Comparison of ENCODE assay signal across 1 cellular context in genomic region chr10:92241158-92241500, GRCh38.
TF ChIP-seq lines count a peak whose summit lies in the region.

No MANE protein-coding gene starts in this region.

TF ChIP-seq in WTC11, 78 proteins besides CTCF, POLR2A, EP300 and RAD21 (continued from another document):
- TF ChIP-seq ARID4B (CRISPR knock-in tag; IDR thresholded peaks at IDR 0.05; ENCODE audit: borderline replicate concordance), result no peak
- TF ChIP-seq, protein P1, sequence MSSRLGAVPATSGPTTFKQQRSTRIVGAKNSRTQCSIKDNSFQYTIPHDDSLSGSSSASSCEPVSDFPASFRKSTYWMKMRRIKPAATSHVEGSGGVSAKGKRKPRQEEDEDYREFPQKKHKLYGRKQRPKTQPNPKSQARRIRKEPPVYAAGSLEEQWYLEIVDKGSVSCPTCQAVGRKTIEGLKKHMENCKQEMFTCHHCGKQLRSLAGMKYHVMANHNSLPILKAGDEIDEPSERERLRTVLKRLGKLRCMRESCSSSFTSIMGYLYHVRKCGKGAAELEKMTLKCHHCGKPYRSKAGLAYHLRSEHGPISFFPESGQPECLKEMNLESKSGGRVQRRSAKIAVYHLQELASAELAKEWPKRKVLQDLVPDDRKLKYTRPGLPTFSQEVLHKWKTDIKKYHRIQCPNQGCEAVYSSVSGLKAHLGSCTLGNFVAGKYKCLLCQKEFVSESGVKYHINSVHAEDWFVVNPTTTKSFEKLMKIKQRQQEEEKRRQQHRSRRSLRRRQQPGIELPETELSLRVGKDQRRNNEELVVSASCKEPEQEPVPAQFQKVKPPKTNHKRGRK (CRISPR knock-in tag; IDR thresholded peaks at IDR 0.05; ENCODE audit: borderline replicate concordance), result no peak
- no peak for TF ChIP-seq PREB (CRISPR knock-in tag; IDR thresholded peaks at IDR 0.05; ENCODE audit: borderline replicate concordance)
- TF ChIP-seq, protein P2, sequence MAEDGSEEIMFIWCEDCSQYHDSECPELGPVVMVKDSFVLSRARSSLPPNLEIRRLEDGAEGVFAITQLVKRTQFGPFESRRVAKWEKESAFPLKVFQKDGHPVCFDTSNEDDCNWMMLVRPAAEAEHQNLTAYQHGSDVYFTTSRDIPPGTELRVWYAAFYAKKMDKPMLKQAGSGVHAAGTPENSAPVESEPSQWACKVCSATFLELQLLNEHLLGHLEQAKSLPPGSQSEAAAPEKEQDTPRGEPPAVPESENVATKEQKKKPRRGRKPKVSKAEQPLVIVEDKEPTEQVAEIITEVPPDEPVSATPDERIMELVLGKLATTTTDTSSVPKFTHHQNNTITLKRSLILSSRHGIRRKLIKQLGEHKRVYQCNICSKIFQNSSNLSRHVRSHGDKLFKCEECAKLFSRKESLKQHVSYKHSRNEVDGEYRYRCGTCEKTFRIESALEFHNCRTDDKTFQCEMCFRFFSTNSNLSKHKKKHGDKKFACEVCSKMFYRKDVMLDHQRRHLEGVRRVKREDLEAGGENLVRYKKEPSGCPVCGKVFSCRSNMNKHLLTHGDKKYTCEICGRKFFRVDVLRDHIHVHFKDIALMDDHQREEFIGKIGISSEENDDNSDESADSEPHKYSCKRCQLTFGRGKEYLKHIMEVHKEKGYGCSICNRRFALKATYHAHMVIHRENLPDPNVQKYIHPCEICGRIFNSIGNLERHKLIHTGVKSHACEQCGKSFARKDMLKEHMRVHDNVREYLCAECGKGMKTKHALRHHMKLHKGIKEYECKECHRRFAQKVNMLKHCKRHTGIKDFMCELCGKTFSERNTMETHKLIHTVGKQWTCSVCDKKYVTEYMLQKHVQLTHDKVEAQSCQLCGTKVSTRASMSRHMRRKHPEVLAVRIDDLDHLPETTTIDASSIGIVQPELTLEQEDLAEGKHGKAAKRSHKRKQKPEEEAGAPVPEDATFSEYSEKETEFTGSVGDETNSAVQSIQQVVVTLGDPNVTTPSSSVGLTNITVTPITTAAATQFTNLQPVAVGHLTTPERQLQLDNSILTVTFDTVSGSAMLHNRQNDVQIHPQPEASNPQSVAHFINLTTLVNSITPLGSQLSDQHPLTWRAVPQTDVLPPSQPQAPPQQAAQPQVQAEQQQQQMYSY (CRISPR knock-in tag; IDR thresholded peaks at IDR 0.05), result no peak
- TF ChIP-seq TP53 (CRISPR knock-in tag; IDR thresholded peaks at IDR 0.05), result no peak
- no peak for TF ChIP-seq ZNF263 (CRISPR knock-in tag; IDR thresholded peaks at IDR 0.05; ENCODE audit: low read depth)
- no peak for TF ChIP-seq ERG (CRISPR knock-in tag; IDR thresholded peaks at IDR 0.05)
